In genomic region chr1:203291201-203292096, GRCh38 we compare ENCODE assay signal across 9 cellular contexts. TPM values are rescaled to one million over a fixed set of nuclear protein-coding genes. Genes with fewer than 3 reads are reported as not detected.
DNase-seq lines count a peak whose midpoint lies in the region; ATAC-seq and TF ChIP-seq lines count a peak whose summit lies in the region.
"Had no signal": no experiment of that assay in that cellular context is flagged by ENCODE, and none has a peak within 500 bp of the region (broad histone marks: within the 10 kb centered on the region; RNA-seq: fewer than 3 reads in every experiment).

No MANE protein-coding gene starts in this region.

- H3K9ac ChIP-seq in mucosa of stomach (ENCODE audit: low read length): peak overlapping the region; percentile 75
- H3K9ac ChIP-seq: SK-N-SH had no signal

- ATAC-seq in heart left ventricle (no peak), Right ventricle myocardium superior (ENCODE audit: poor library complexity) (no peak), GM19467 (IDR thresholded peaks at IDR 0.05; ENCODE audit: unreplicated experiment) (no peak), GM18861 (IDR thresholded peaks at IDR 0.05; ENCODE audit: unreplicated experiment) (no peak)

- WGBS in heart left ventricle, 4 donors: 82 to 91% (median 86%) methylated on average over 15 to 17 of the region's 17 CpGs

- H3K9me3 ChIP-seq in heart left ventricle (no peaks in the 10 kb centered on the region), ascending aorta (no peaks in the 10 kb centered on the region), mucosa of stomach (ENCODE audit: control insufficient read depth, low read length) (no peaks in the 10 kb centered on the region), uterus (no peaks in the 10 kb centered on the region)
- H3K9me3 ChIP-seq: SK-N-SH had no signal

- intact Hi-C loops in heart left ventricle (cut with DNase I): no loop called here
- intact Hi-C loops in Right ventricle myocardium superior (cut with DNase I): no loop called here
- intact Hi-C loops in ascending aorta (cut with DNase I): loop anchor here (5.0 kb wide), 1 partner anchor 176 kb away; no protein-coding TSS in a partner anchor
- intact Hi-C loops in uterus (cut with DNase I; ENCODE audit: low total_unique reads): no loop called here

- DNase-seq in heart left ventricle: no peak
- no peak for DNase-seq in Right ventricle myocardium superior
- DNase-seq in ascending aorta (ENCODE audit: low spot score in 2 of 2): no peak
- DNase-seq in uterus: peak in 1 of 2 donors; percentile 70
- no peak for DNase-seq in EL

- H3K4me1 ChIP-seq in heart left ventricle: peaks cover 22 to 59% (median 47%) of the 10 kb centered on the region in 12 donors
- peaks cover 12 to 26% of the 10 kb centered on the region in 2 donors for H3K4me1 ChIP-seq in ascending aorta
- peaks cover 59% of the 10 kb centered on the region for H3K4me1 ChIP-seq in mucosa of stomach (ENCODE audit: control insufficient read depth, insufficient read depth, low read length)
- H3K4me1 ChIP-seq in uterus: peaks cover 0 to 7% of the 10 kb centered on the region in 2 donors

- no peaks in the 10 kb centered on the region for H3K27me3 ChIP-seq in heart left ventricle
- no peaks in the 10 kb centered on the region for H3K27me3 ChIP-seq in ascending aorta
- H3K27me3 ChIP-seq in mucosa of stomach (ENCODE audit: control insufficient read depth, insufficient read depth, low read length): no peaks in the 10 kb centered on the region
- no peaks in the 10 kb centered on the region for H3K27me3 ChIP-seq in uterus

- H3K4me3 ChIP-seq in heart left ventricle (peak overlapping the region in 1 of 12 donors; percentile 48), ascending aorta (no peak overlapping the region), mucosa of stomach (ENCODE audit: low read length) (no peak overlapping the region), uterus (no peak overlapping the region)

- H3K27ac ChIP-seq in heart left ventricle: peak overlapping the region; percentile 87 to 98 (median 91)
- peak overlapping the region; percentile 88 to 93 for H3K27ac ChIP-seq in ascending aorta
- H3K27ac ChIP-seq in uterus: peak overlapping the region; percentile 95 to 99

- TF ChIP-seq CTCF in heart left ventricle (IDR thresholded peaks at IDR 0.05) (no peak), ascending aorta (IDR thresholded peaks at IDR 0.05) (no peak), uterus (IDR thresholded peaks at IDR 0.05) (no peak)

- TF ChIP-seq POLR2A in heart left ventricle (IDR thresholded peaks at IDR 0.05): no peak
- TF ChIP-seq POLR2A in uterus (IDR thresholded peaks at IDR 0.05): peak in 1 of 2 donors; percentile 20

- no peaks in the 10 kb centered on the region for H3K36me3 ChIP-seq in heart left ventricle
- no peaks in the 10 kb centered on the region for H3K36me3 ChIP-seq in ascending aorta
- H3K36me3 ChIP-seq in mucosa of stomach (ENCODE audit: control insufficient read depth, insufficient read depth, low read length): no peaks in the 10 kb centered on the region
- no peaks in the 10 kb centered on the region for H3K36me3 ChIP-seq in uterus

RNA-seq across cellular contexts. Expression of gene BTG2, which starts 13.9 kb away (rescaled TPM):
- 100 to 1,000 TPM in 1 of 9 donors, 10 to 100 TPM in 8; 28.0 to 174 (median 42.1) TPM for total RNA-seq in heart left ventricle
- 10 to 100 TPM; 23.8 to 77.3 TPM for polyA plus RNA-seq in heart left ventricle
- total RNA-seq in Right ventricle myocardium superior: 40.5 TPM
- 219 TPM for total RNA-seq in ascending aorta
- 10 to 100 TPM; 14.6 to 95.9 (median 56.5) TPM for total RNA-seq in uterus

RNA-seq across cellular contexts. Expression of gene FMOD, which starts 59.5 kb away (rescaled TPM):
- total RNA-seq in heart left ventricle: 10 to 100 TPM in 4 of 9 donors, 1 to 10 TPM in 5; 6.1 to 33.2 (median 8.5) TPM
- 1 to 10 TPM; 3.0 to 7.0 TPM for polyA plus RNA-seq in heart left ventricle
- total RNA-seq in Right ventricle myocardium superior: 5.9 TPM
- 92.3 TPM for total RNA-seq in ascending aorta
- total RNA-seq in uterus: 100 to 1,000 TPM in 1 of 4 donors, 10 to 100 TPM in 3; 41.8 to 119 (median 82.7) TPM
- polyA plus RNA-seq: SK-N-SH had no signal
